29 cellular contexts compared by ENCODE assay signal in genomic region chr6:67467341-67467740, GRCh38.
"Had no signal": no experiment of that assay in that cellular context is flagged by ENCODE, and none has a peak within 500 bp of the region (broad histone marks: within the 10 kb centered on the region; RNA-seq: fewer than 3 reads in every experiment).

No MANE protein-coding gene starts in this region.

- DNase-seq: activated CD4-positive, alpha-beta T cell treated with anti-CD3 and anti-CD28 coated beads for 48 hours; activated CD4-positive, alpha-beta T cell treated with anti-CD3 and anti-CD28 coated beads, Interleukin-2, amount 50 U/mL, for 48 hours; activated CD4-positive, CD25-positive, alpha-beta regulatory T cell treated with anti-CD3 and anti-CD28 coated beads, Interleukin-2, amount 50 U/mL, for 72 hours; activated gamma-delta T cell; activated naive CD4-positive, alpha-beta T cell treated with anti-CD3 and anti-CD28 coated beads for 36 hours; activated T-cell treated with anti-CD3 and anti-CD28 coated beads, Interleukin-2, amount 50 U/mL, for 4 hours; amygdala; MM.1S; NCI-H1105; NCI-H1436; NCI-H1694 treated with DMSO at 0.1 percent for 48 hours; NCI-H2029 treated with DMSO at 0.1 percent for 48 hours; NCI-H345; NCI-H510A; NCI-H526 treated with DMSO at 0.1 percent for 48 hours; NCI-H82; NK-92 treated with Interleukin-12 subunit alpha and Interleukin-12 subunit beta, amount 100 ng/mL, for 24 hours; OCI-M1; RPMI8226 had no signal

- H3K27ac ChIP-seq: SK-N-MC had no signal

- H3K4me3 Mint-ChIP-seq: activated naive CD4-positive, alpha-beta T cell treated with anti-CD3 and anti-CD28 coated beads for 36 hours; activated naive CD8-positive, alpha-beta T cell; activated T-cell treated with anti-CD3 and anti-CD28 coated beads, Interleukin-2, amount 50 U/mL, for 4 hours; brain; central memory CD8-positive, alpha-beta T cell; IgD-negative memory B cell; T-helper 1 cell treated with Interleukin-12 subunit alpha and Interleukin-12 subunit beta and Interleukin-4 antibody, amounts not matched to agents 30 μg/mL and 1 μg/mL, for 36 hours; WTC11 had no signal

- FAIRE-seq: astrocyte had no signal

- H3K27ac Mint-ChIP-seq: activated naive CD4-positive, alpha-beta T cell treated with anti-CD3 and anti-CD28 coated beads for 36 hours; activated naive CD8-positive, alpha-beta T cell; brain; IgD-negative memory B cell; T-helper 1 cell treated with Interleukin-12 subunit alpha and Interleukin-12 subunit beta and Interleukin-4 antibody, amounts not matched to agents 30 μg/mL and 1 μg/mL, for 36 hours; WTC11 had no signal

- ATAC-seq: activated T-cell treated with anti-CD3 and anti-CD28 coated beads, Interleukin-2, amount 50 U/mL, for 4 hours; Panc1; Right ventricle myocardium inferior; WTC11 had no signal

- H3K36me3 Mint-ChIP-seq: activated naive CD8-positive, alpha-beta T cell; brain; IgD-negative memory B cell had no signal

- H3K4me1 Mint-ChIP-seq: brain; central memory CD8-positive, alpha-beta T cell; IgD-negative memory B cell; WTC11 had no signal

- H3K27me3 Mint-ChIP-seq: activated naive CD8-positive, alpha-beta T cell; central memory CD8-positive, alpha-beta T cell; IgD-negative memory B cell had no signal

- H3K4me3 ChIP-seq: SK-N-MC had no signal
